8 cellular contexts compared by ENCODE assay signal in the genomic region with DNA sequence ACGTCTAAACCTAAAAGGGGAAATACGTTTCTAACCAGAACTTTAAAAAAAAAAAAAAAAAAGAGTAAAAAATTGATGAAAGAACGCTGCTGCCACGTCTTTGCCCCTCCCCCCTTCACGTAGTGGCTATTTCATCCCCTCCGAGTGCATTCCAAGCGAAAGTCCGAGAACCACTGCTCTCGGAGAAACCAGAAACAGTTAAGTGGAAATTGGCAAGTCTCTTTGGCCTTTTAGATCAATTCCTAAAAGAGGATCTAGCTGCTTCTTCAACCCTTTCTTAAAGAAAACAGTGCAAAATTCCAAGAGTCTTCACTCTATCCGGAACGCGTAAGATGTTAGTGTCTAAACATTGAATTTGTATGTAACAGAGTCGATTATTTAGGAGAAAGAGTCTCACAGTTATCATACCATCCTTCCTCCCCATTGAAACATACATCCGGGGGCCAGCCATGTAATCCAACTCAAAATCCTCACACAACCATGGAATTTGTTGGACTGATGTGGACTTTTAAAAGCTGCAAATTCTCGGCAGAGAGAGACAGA. TPM values are rescaled to one million over a fixed set of nuclear protein-coding genes. Genes with fewer than 3 reads are reported as not detected.
DNase-seq lines count a peak whose midpoint lies in the region; ATAC-seq and TF ChIP-seq lines count a peak whose summit lies in the region.

No MANE protein-coding gene starts in this region.

- peaks cover 0 to 12% of the 10 kb centered on the region in 2 donors for H3K4me1 ChIP-seq in naive thymus-derived CD4-positive, alpha-beta T cell (ENCODE audit: control insufficient read depth in 2 of 2, insufficient read depth in 2 of 2, low read length in 2 of 2)

- peaks cover 0 to 8% (median 0%) of the 10 kb centered on the region in 3 experiments for H3K36me3 ChIP-seq in naive thymus-derived CD4-positive, alpha-beta T cell (ENCODE audit: control insufficient read depth in 2 of 3, insufficient read depth in 3 of 3, low read length in 3 of 3)

- peak; percentile 8 for DNase-seq in activated CD4-positive, CD25-positive, alpha-beta regulatory T cell treated with anti-CD3 and anti-CD28 coated beads, Interleukin-2, amount 50 U/mL, for 16 hours (ENCODE audit: low read depth, low spot score)
- DNase-seq in NCI-H748 treated with DMSO at 0.1 percent for 48 hours (lab: John Stamatoyannopoulos, UW): peak; percentile 24
- DNase-seq in activated T-cell treated with anti-CD3 and anti-CD28 coated beads, Interleukin-2, amount 50 U/mL, for 24 hours: peak; percentile 41
- DNase-seq in fibroblast of gingiva (ENCODE audit: low read depth): peak; percentile 84
- DNase-seq in naive thymus-derived CD4-positive, alpha-beta T cell: peak in 8 of 9 donors; percentile 17 to 50 (median 42)
- no peak for DNase-seq in type B pancreatic cell (ENCODE audit: extremely low spot score, unreplicated experiment)
- DNase-seq in NCI-H2107 (lab: John Stamatoyannopoulos, UW): no peak

- intact Hi-C loops in naive thymus-derived CD4-positive, alpha-beta T cell (cut with micrococcal nuclease): loop anchor here (1.0 to 5.0 kb wide), 16 partner anchors 19 to 1057 kb away; a partner anchor contains a TSS

- peaks cover 36% of the 10 kb centered on the region for H3K4me1 Mint-ChIP-seq in activated T-cell treated with anti-CD3 and anti-CD28 coated beads, Interleukin-2, amount 50 U/mL, for 24 hours (ENCODE audit: low read depth)
- peaks cover 13 to 47% (median 40%) of the 10 kb centered on the region in 7 donors for H3K4me1 Mint-ChIP-seq in naive thymus-derived CD4-positive, alpha-beta T cell
- H3K4me1 Mint-ChIP-seq in type B pancreatic cell (ENCODE audit: unreplicated experiment): peaks cover 27% of the 10 kb centered on the region

- no peaks in the 10 kb centered on the region for H3K27me3 ChIP-seq in naive thymus-derived CD4-positive, alpha-beta T cell (ENCODE audit: control insufficient read depth in 2 of 2, insufficient read depth in 2 of 2, low read length in 2 of 2)

- H3K4me3 ChIP-seq in naive thymus-derived CD4-positive, alpha-beta T cell (ENCODE audit: low read length): peak overlapping the region; percentile 60

- H3K9me3 Mint-ChIP-seq in activated T-cell treated with anti-CD3 and anti-CD28 coated beads, Interleukin-2, amount 50 U/mL, for 24 hours: no peaks in the 10 kb centered on the region
- no peaks in the 10 kb centered on the region for H3K9me3 Mint-ChIP-seq in naive thymus-derived CD4-positive, alpha-beta T cell
- H3K9me3 Mint-ChIP-seq in type B pancreatic cell: no peaks in the 10 kb centered on the region

- CTCF ChIA-PET in naive thymus-derived CD4-positive, alpha-beta T cell (lab: Charles Lee): interaction anchor here (0.6 to 3.3 kb wide), 13 partner anchors 13 to 1487 kb away, joined by 3 to 46 read pairs (median 4); a partner anchor contains a TSS

- peaks cover 40% of the 10 kb centered on the region for H3K36me3 Mint-ChIP-seq in activated T-cell treated with anti-CD3 and anti-CD28 coated beads, Interleukin-2, amount 50 U/mL, for 24 hours (ENCODE audit: low read depth)
- peaks cover 0 to 6% (median 0%) of the 10 kb centered on the region in 5 donors for H3K36me3 Mint-ChIP-seq in naive thymus-derived CD4-positive, alpha-beta T cell
- peaks cover 4% of the 10 kb centered on the region for H3K36me3 Mint-ChIP-seq in type B pancreatic cell

- H3K27me3 Mint-ChIP-seq in activated T-cell treated with anti-CD3 and anti-CD28 coated beads, Interleukin-2, amount 50 U/mL, for 24 hours: no peaks in the 10 kb centered on the region
- H3K27me3 Mint-ChIP-seq in naive thymus-derived CD4-positive, alpha-beta T cell: peaks cover 0 to 3% (median 0%) of the 10 kb centered on the region in 5 donors
- no peaks in the 10 kb centered on the region for H3K27me3 Mint-ChIP-seq in type B pancreatic cell

- no peak for TF ChIP-seq CTCF in type B pancreatic cell (conservative IDR thresholded peaks at IDR 0.05)

- no peak for ATAC-seq in activated CD4-positive, CD25-positive, alpha-beta regulatory T cell treated with anti-CD3 and anti-CD28 coated beads, Interleukin-2, amount 50 U/mL, for 24 hours
- ATAC-seq in naive thymus-derived CD4-positive, alpha-beta T cell: no peak

- H3K27ac ChIP-seq in naive thymus-derived CD4-positive, alpha-beta T cell (ENCODE audit: low read depth, low read length): peak overlapping the region; percentile 97

- no peaks in the 10 kb centered on the region for H3K9me3 ChIP-seq in naive thymus-derived CD4-positive, alpha-beta T cell (ENCODE audit: control insufficient read depth in 2 of 3, low read length in 3 of 3)

- H3K4me3 Mint-ChIP-seq in activated T-cell treated with anti-CD3 and anti-CD28 coated beads, Interleukin-2, amount 50 U/mL, for 24 hours: peak overlapping the region; percentile 87
- peak overlapping the region; percentile 91 to 97 (median 96) for H3K4me3 Mint-ChIP-seq in naive thymus-derived CD4-positive, alpha-beta T cell
- peak overlapping the region; percentile 94 for H3K4me3 Mint-ChIP-seq in type B pancreatic cell

- POLR2A ChIA-PET in naive thymus-derived CD4-positive, alpha-beta T cell (lab: Charles Lee): interaction anchor here (0.6 to 3.0 kb wide), 16 partner anchors 11 to 1191 kb away, joined by 3 to 33 read pairs (median 3); a partner anchor contains a TSS

- peak overlapping the region; percentile 97 for H3K27ac Mint-ChIP-seq in activated T-cell treated with anti-CD3 and anti-CD28 coated beads, Interleukin-2, amount 50 U/mL, for 24 hours
- peak overlapping the region; percentile 76 to 98 (median 92) for H3K27ac Mint-ChIP-seq in naive thymus-derived CD4-positive, alpha-beta T cell
- peak overlapping the region; percentile 89 for H3K27ac Mint-ChIP-seq in type B pancreatic cell

RNA-seq across cellular contexts. Expression of a gene that starts 1.1 kb away (rescaled TPM):
- total RNA-seq in naive thymus-derived CD4-positive, alpha-beta T cell: 10 to 100 TPM; 10.5 to 74.7 (median 14.7) TPM
- polyA plus RNA-seq in naive thymus-derived CD4-positive, alpha-beta T cell: 10 to 100 TPM; 13.4 to 16.8 TPM
- total RNA-seq in type B pancreatic cell (ENCODE audit: low replicate concordance): 24.6 and 38.9 TPM in 2 replicates

RNA-seq across cellular contexts. Expression of a gene that starts 14.7 kb away (rescaled TPM):
- total RNA-seq in naive thymus-derived CD4-positive, alpha-beta T cell: 1 to 10 TPM; 1.2 to 3.5 (median 1.5) TPM
- polyA plus RNA-seq in naive thymus-derived CD4-positive, alpha-beta T cell: 1 to 10 TPM; 1.3 to 1.5 TPM
- 3.0 and 3.1 TPM in 2 replicates for total RNA-seq in type B pancreatic cell (ENCODE audit: low replicate concordance)

Comparison
In these comparisons a context has a peak if more than half of its experiments do, and no peak if none do; other contexts are left out.
1. DNase-seq: peak in activated CD4-positive, CD25-positive, alpha-beta regulatory T cell treated with anti-CD3 and anti-CD28 coated beads, Interleukin-2, amount 50 U/mL, for 16 hours (single experiment), NCI-H748 treated with DMSO at 0.1 percent for 48 hours (single experiment), activated T-cell treated with anti-CD3 and anti-CD28 coated beads, Interleukin-2, amount 50 U/mL, for 24 hours (single experiment), fibroblast of gingiva (single experiment) and naive thymus-derived CD4-positive, alpha-beta T cell (8 of 9); none in type B pancreatic cell (single experiment) and NCI-H2107 (single experiment).
2. Peak in every context shown above with its lines, with median percentiles within 50 percentile points of each other: H3K27ac Mint-ChIP-seq and H3K4me3 Mint-ChIP-seq.